Comparison of ENCODE assay signal across 8 cellular contexts in genomic region chr2:112646102-112646719, GRCh38. TPM values are rescaled to one million over a fixed set of nuclear protein-coding genes. Genes with fewer than 3 reads are reported as not detected.
A peak's percentile ranks its signal among the peaks of the same experiment; 100 is the strongest.
DNase-seq lines count a peak whose midpoint lies in the region; ATAC-seq and TF ChIP-seq lines count a peak whose summit lies in the region.

No MANE protein-coding gene starts in this region.

- CTCF ChIA-PET in Panc1 (lab: Charles Lee), result no interaction called here

- in situ Hi-C loops in Panc1 (cut with HindIII; ENCODE audit: low pct_unique_long_range_greater_than_20kb, low sequenced_read_pairs), result no loop called here

- peaks cover 37% of the 10 kb centered on the region for H3K4me1 ChIP-seq in Panc1 (ENCODE audit: control insufficient read depth, insufficient read depth, low read length)
- peaks cover 44% of the 10 kb centered on the region for H3K4me1 ChIP-seq in body of pancreas

- H3K27ac ChIP-seq in Panc1 (ENCODE audit: low read length) (peak overlapping the region; percentile 91), body of pancreas (peak overlapping the region; percentile 79 to 99 (median 98))

- H3K4me3 ChIP-seq in Panc1 (ENCODE audit: low read depth in 2 of 2, low read length in 2 of 2) (peak overlapping the region; percentile 70 to 86), body of pancreas (peak overlapping the region; percentile 82 to 91)

- no TSS peak for BruUV-seq in Panc1 (replicated peaks; lab: Mats Ljungman, UMichigan)

- ATAC-seq in HG03095 (IDR thresholded peaks at IDR 0.05; ENCODE audit: unreplicated experiment) (peak; percentile 12), Panc1 (peak; percentile 50), body of pancreas (peak; percentile 29), left lobe of liver (peak; percentile 44)

- DNase-seq in stimulated activated CD4-positive, alpha-beta T cell treated with anti-CD3 and anti-CD28 coated beads, Interleukin-15, amount 100 ng/mL, for 1 hour (ENCODE audit: low read depth in 1 of 2, low spot score in 1 of 2), result peak; percentile 32 to 47
- no peak for DNase-seq in stimulated activated CD4-positive, alpha-beta T cell treated with anti-CD3 and anti-CD28 coated beads, Interleukin-4, amount 100 ng/mL, for 24 hours
- no peak for DNase-seq in Panc1 (ENCODE audit: low read depth, low spot score)
- DNase-seq in body of pancreas, result no peak
- no peak for DNase-seq in left lobe of liver (ENCODE audit: low spot score)
- DNase-seq in stimulated activated CD8-positive, alpha-beta memory T cell treated with anti-CD3 and anti-CD28 coated beads, Interleukin-7, amount 100 ng/mL, for 24 hours (ENCODE audit: low read depth), result peak; percentile 20
- no peak for DNase-seq in mucosa of gallbladder (ENCODE audit: low spot score)

- H3K27me3 ChIP-seq in Panc1 (ENCODE audit: control insufficient read depth, insufficient read depth, low read length) (no peaks in the 10 kb centered on the region), body of pancreas (no peaks in the 10 kb centered on the region)

- intact Hi-C loops in Panc1 (cut with micrococcal nuclease; ENCODE audit: unreplicated experiment), result no loop called here
- intact Hi-C loops in body of pancreas (cut with DNase I), result no loop called here

- TF ChIP-seq POLR2A in body of pancreas (IDR thresholded peaks at IDR 0.05), result no peak

- H3K9me3 ChIP-seq in Panc1 (ENCODE audit: control insufficient read depth, insufficient read depth, low read depth, low read length) (no peaks in the 10 kb centered on the region), body of pancreas (no peaks in the 10 kb centered on the region)

- 1 to 2% methylated on average over 11 to 50 of the region's 69 CpGs for WGBS in body of pancreas, 2 donors

- POLR2A ChIA-PET in Panc1 (lab: Charles Lee), result interaction anchor here (1.1 kb wide), 1 partner anchor 9 kb away, joined by 4 read pairs; no protein-coding TSS in a partner anchor

- no peak for TF ChIP-seq CTCF in Panc1 (IDR thresholded peaks at IDR 0.05)
- peak in 2 of 7 experiments; percentile 17 to 22 for TF ChIP-seq CTCF in body of pancreas (IDR thresholded peaks at IDR 0.05)

- H3K36me3 ChIP-seq in Panc1 (ENCODE audit: control insufficient read depth, insufficient read depth, low read length) (peaks cover 38% of the 10 kb centered on the region), body of pancreas (replicated peaks in 1 of 2; ENCODE audit: insufficient read depth in 1 of 2, low read depth in 2 of 2) (peaks cover 6% of the 10 kb centered on the region in 2 donors)

RNA-seq across cellular contexts. Expression of gene SLC20A1, which starts 0.5 kb away (rescaled TPM):
- total RNA-seq in Panc1 (2021; ENCODE audit: unreplicated experiment) (72.0 TPM), body of pancreas (10 to 100 TPM; 20.5 to 50.1 TPM), left lobe of liver (12.9 TPM), mucosa of gallbladder (30.8 TPM)
- 22.8 TPM for polyA plus RNA-seq in Panc1 (2012; ENCODE audit: insufficient read length)

Comparison
In these comparisons a context has a peak if more than half of its experiments do, and no peak if none do; other contexts are left out.
1. DNase-seq: peak in stimulated activated CD4-positive, alpha-beta T cell treated with anti-CD3 and anti-CD28 coated beads, Interleukin-15, amount 100 ng/mL, for 1 hour (2 of 2) and stimulated activated CD8-positive, alpha-beta memory T cell treated with anti-CD3 and anti-CD28 coated beads, Interleukin-7, amount 100 ng/mL, for 24 hours (single experiment); none in stimulated activated CD4-positive, alpha-beta T cell treated with anti-CD3 and anti-CD28 coated beads, Interleukin-4, amount 100 ng/mL, for 24 hours (single experiment), Panc1 (single experiment), body of pancreas (0 of 4), left lobe of liver (single experiment) and mucosa of gallbladder (single experiment).
2. Peak in every context shown above with its lines, with median percentiles within 50 percentile points of each other: ATAC-seq.